8 cellular contexts compared by ENCODE assay signal in genomic region chr3:177830411-177830849, GRCh38.
DNase-seq lines count a peak whose midpoint lies in the region; ATAC-seq and TF ChIP-seq lines count a peak whose summit lies in the region.

No MANE protein-coding gene starts in this region.

- no peaks in the 10 kb centered on the region for H3K79me2 ChIP-seq in Karpas-422 (ENCODE audit: low read length)

- no peak overlapping the region for H3K4me2 ChIP-seq in Karpas-422 (ENCODE audit: low read depth, low read length, poor library complexity, severe bottlenecking)

- peaks cover 0 to 4% (median 2%) of the 10 kb centered on the region in 3 donors for H3K27me3 Mint-ChIP-seq in CD14-positive monocyte (ENCODE audit: low read depth in 3 of 3)

- H3K9me3 ChIP-seq in Karpas-422 (ENCODE audit: low read length): no peaks in the 10 kb centered on the region

- H3K4me3 Mint-ChIP-seq in CD14-positive monocyte: no peak overlapping the region

- H3K9me2 ChIP-seq in Karpas-422 (replicated peaks; ENCODE audit: insufficient read depth, low read length): no peaks in the 10 kb centered on the region

- H3K9me3 Mint-ChIP-seq in CD14-positive monocyte: no peaks in the 10 kb centered on the region

- H3K36me3 Mint-ChIP-seq in CD14-positive monocyte: no peaks in the 10 kb centered on the region

- intact Hi-C loops in CD14-positive monocyte (cut with micrococcal nuclease): no loop called here

- TF ChIP-seq CTCF in omental fat pad (IDR thresholded peaks at IDR 0.05) (no peak), CD14-positive monocyte (IDR thresholded peaks at IDR 0.05) (no peak)

- no peak overlapping the region for H3K4me3 ChIP-seq in Karpas-422 (ENCODE audit: low read length)

- no peaks in the 10 kb centered on the region for H4K20me1 ChIP-seq in Karpas-422 (ENCODE audit: insufficient read depth, low read depth, low read length)

- peak; percentile 81 for ATAC-seq in omental fat pad (ENCODE audit: low FRiP score)
- ATAC-seq in HG03565 (IDR thresholded peaks at IDR 0.05; ENCODE audit: unreplicated experiment): no peak
- ATAC-seq in GM21825 (IDR thresholded peaks at IDR 0.05; ENCODE audit: unreplicated experiment): no peak

- H3K27ac ChIP-seq in Karpas-422 (ENCODE audit: low read length): no peak overlapping the region

- peaks cover 4% of the 10 kb centered on the region for H3K4me1 Mint-ChIP-seq in CD14-positive monocyte

- peak; percentile 78 for DNase-seq in DMS79 (lab: John Stamatoyannopoulos, UW)
- DNase-seq in NCI-H2107 (lab: John Stamatoyannopoulos, UW): peak; percentile 71
- DNase-seq in dermis blood vessel endothelial cell: peak; percentile 49
- DNase-seq in omental fat pad (ENCODE audit: low spot score): no peak
- DNase-seq in Karpas-422: no peak
- DNase-seq in CD14-positive monocyte (ENCODE audit: low spot score): no peak

- peaks cover 5% of the 10 kb centered on the region; the same call in 1 of the 2 replicates for H3K4me1 ChIP-seq in Karpas-422 (ENCODE audit: low read length)

- no peak overlapping the region for H2AFZ ChIP-seq in Karpas-422 (ENCODE audit: low read length)

- no peaks in the 10 kb centered on the region for H3K36me3 ChIP-seq in Karpas-422 (ENCODE audit: insufficient read depth, low read length)

- H3K9ac ChIP-seq in Karpas-422 (ENCODE audit: low read length): no peak overlapping the region

- H3K27ac Mint-ChIP-seq in CD14-positive monocyte: no peak overlapping the region

- no peaks in the 10 kb centered on the region for H3K27me3 ChIP-seq in Karpas-422 (ENCODE audit: low read length)

Comparison
In these comparisons a context has a peak if more than half of its experiments do, and no peak if none do; other contexts are left out.
1. DNase-seq: peak in DMS79 (single experiment), NCI-H2107 (single experiment) and dermis blood vessel endothelial cell (single experiment); none in omental fat pad (single experiment), Karpas-422 (single experiment) and CD14-positive monocyte (single experiment).